Comparison of ENCODE assay signal across 26 cellular contexts in the genomic region with DNA sequence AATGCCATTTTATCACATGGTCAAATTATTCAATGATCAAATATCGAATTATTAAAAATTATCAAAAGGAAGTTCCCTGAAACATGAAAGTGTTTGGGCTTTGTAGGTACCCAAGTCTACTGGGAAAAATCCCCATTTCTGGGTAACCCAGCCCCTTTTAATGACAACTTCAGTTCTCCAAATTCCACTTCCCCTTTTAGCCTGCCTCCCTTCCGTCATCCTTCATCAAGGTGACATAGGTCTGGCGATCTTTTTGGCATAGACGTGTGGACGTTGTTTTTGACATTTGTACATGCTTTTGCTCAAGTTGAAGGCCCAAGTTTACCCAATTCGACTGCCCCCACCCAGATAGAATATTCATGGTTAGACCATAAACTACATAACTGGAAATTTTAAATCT.
"Had no signal": no experiment of that assay in that cellular context is flagged by ENCODE, and none has a peak within 500 bp of the region (broad histone marks: within the 10 kb centered on the region; RNA-seq: fewer than 3 reads in every experiment).

No MANE protein-coding gene starts in this region.

- H3K4me3 ChIP-seq: colonic mucosa, dorsolateral prefrontal cortex, mucosa of descending colon, right lobe of liver, thoracic aorta had no signal

- DNase-seq: activated CD4-positive, alpha-beta T cell treated with anti-CD3 and anti-CD28 coated beads, Interleukin-2, amount 10 ng/mL, durations not matched to agents 7 days and 5 days; activated CD8-positive, alpha-beta memory T cell treated with anti-CD3 and anti-CD28 coated beads, Interleukin-2, amount 10 ng/mL, durations not matched to agents 7 days and 5 days; activated CD8-positive, alpha-beta T cell treated with anti-CD3 and anti-CD28 coated beads for 36 hours; activated effector memory CD4-positive, alpha-beta T cell treated with anti-CD3 and anti-CD28 coated beads, Interleukin-2, amount 50 U/mL, for 16 hours; activated naive CD4-positive, alpha-beta T cell treated with anti-CD3 and anti-CD28 coated beads, Interleukin-2, amount 10 ng/mL, durations not matched to agents 7 days and 5 days; activated T-cell treated with anti-CD3 and anti-CD28 coated beads for 4 hours; amygdala; colonic mucosa; dorsolateral prefrontal cortex; effector memory CD8-positive, alpha-beta T cell; left colon; mesendoderm; mucosa of descending colon; occipital lobe; posterior cingulate gyrus; right lobe of liver; small intestine; stimulated activated CD4-positive, alpha-beta T cell treated with anti-CD3 and anti-CD28 coated beads, Interleukin-15, amount 100 ng/mL, for 24 hours; stimulated activated naive CD4-positive, alpha-beta T cell; T-helper 17 cell had no signal

- H3K27me3 ChIP-seq: colonic mucosa, dorsolateral prefrontal cortex, right lobe of liver had no signal

- H3K27ac ChIP-seq: colonic mucosa, dorsolateral prefrontal cortex, right lobe of liver, thoracic aorta had no signal

- H3K9me3 ChIP-seq: colonic mucosa, mucosa of descending colon, right lobe of liver, thoracic aorta had no signal

- ATAC-seq: activated CD8-positive, alpha-beta memory T cell treated with anti-CD3 and anti-CD28 coated beads, Interleukin-2, amount 10 ng/mL, durations not matched to agents 7 days and 5 days; activated CD8-positive, alpha-beta T cell treated with anti-CD3 and anti-CD28 coated beads for 36 hours; effector memory CD8-positive, alpha-beta T cell; esophagus mucosa; left colon; mucosa of descending colon; right lobe of liver; T-helper 17 cell had no signal

- H3K4me1 ChIP-seq: colonic mucosa had no signal

- FAIRE-seq: bronchial epithelial cell, endothelial cell of umbilical vein, frontal cortex, keratinocyte, small intestine had no signal

- H3K36me3 ChIP-seq: colonic mucosa, right lobe of liver, thoracic aorta had no signal
